Comparison of ENCODE assay signal across 17 cellular contexts in genomic region chr17:80308672-80309517, GRCh38. TPM values are rescaled to one million over a fixed set of nuclear protein-coding genes. Genes with fewer than 3 reads are reported as not detected.
DNase-seq lines count a peak whose midpoint lies in the region; ATAC-seq and TF ChIP-seq lines count a peak whose summit lies in the region.
"Had no signal": no experiment of that assay in that cellular context is flagged by ENCODE, and none has a peak within 500 bp of the region (broad histone marks: within the 10 kb centered on the region; RNA-seq: fewer than 3 reads in every experiment).

No MANE protein-coding gene starts in this region.

- H3K27me3 Mint-ChIP-seq in T-helper 2 cell treated with Interferon-gamma antibody and Interleukin-4, amounts not matched to agents 5 μg/mL and 100 μg/mL, for 36 hours (ENCODE audit: low read depth): no peaks in the 10 kb centered on the region
- H3K27me3 Mint-ChIP-seq in central memory CD8-positive, alpha-beta T cell: no peaks in the 10 kb centered on the region

- H3K36me3 Mint-ChIP-seq in T-helper 2 cell treated with Interferon-gamma antibody and Interleukin-4, amounts not matched to agents 5 μg/mL and 100 μg/mL, for 36 hours (ENCODE audit: low read depth): peaks cover 79% of the 10 kb centered on the region
- H3K36me3 Mint-ChIP-seq in central memory CD8-positive, alpha-beta T cell (ENCODE audit: insufficient read depth): peaks cover 82% of the 10 kb centered on the region

- CTCF ChIA-PET in RWPE1 (lab: Yijun Ruan, JAX): interaction anchor here (0.6 to 1.1 kb wide), 2 partner anchors 14 to 57 kb away, joined by 3 to 4 read pairs; no protein-coding TSS in a partner anchor

- H3K27ac ChIP-seq in RWPE1 (0 out of 2 replicates have a peak overlapping the region, but pooled peaks have one; percentile 6), uterus (peak overlapping the region in 1 of 2 donors; percentile 11)
- H3K27ac ChIP-seq: epithelial cell of prostate, skin epidermis had no signal

- H3K9me3 ChIP-seq in uterus: peaks cover 0 to 4% of the 10 kb centered on the region in 2 donors

- no peak overlapping the region for H3K4me3 ChIP-seq in uterus
- H3K4me3 ChIP-seq: skin epidermis had no signal

- no peak overlapping the region for H3K4me3 Mint-ChIP-seq in T-helper 2 cell treated with Interferon-gamma antibody and Interleukin-4, amounts not matched to agents 5 μg/mL and 100 μg/mL, for 36 hours
- no peak overlapping the region for H3K4me3 Mint-ChIP-seq in central memory CD8-positive, alpha-beta T cell

- DNase-seq in T-helper 2 cell treated with Interferon-gamma antibody and Interleukin-4, amounts not matched to agents 5 μg/mL and 100 μg/mL, for 36 hours (ENCODE audit: low spot score): no peak
- DNase-seq in T-helper 2 cell (no peak), RWPE1 (ENCODE audit: low spot score) (no peak), posterior vena cava (ENCODE audit: low spot score) (peak; percentile 71), hippocampal formation (lab: John Stamatoyannopoulos, UW) (no peak), uterus (no peak)
- no peak for DNase-seq in central memory CD8-positive, alpha-beta T cell (ENCODE audit: low spot score in 2 of 2)
- DNase-seq: 8988T; activated CD4-positive, alpha-beta T cell treated with anti-CD3 and anti-CD28 coated beads for 48 hours; C1 segment of cervical spinal cord; cerebellar nuclear complex; DMS79 treated with DMSO at 0.1 percent for 48 hours; MM.1S; NCI-H748 treated with DMSO at 0.1 percent for 48 hours had no signal

- TF ChIP-seq CTCF in RWPE1 (conservative IDR thresholded peaks at IDR 0.05; ENCODE audit: low read depth) (no peak), uterus (IDR thresholded peaks at IDR 0.05) (no peak)

- TF ChIP-seq POLR2A in uterus (IDR thresholded peaks at IDR 0.05): no peak

- no peaks in the 10 kb centered on the region for H3K27me3 ChIP-seq in uterus

- peaks cover 3% of the 10 kb centered on the region for H3K9me3 Mint-ChIP-seq in T-helper 2 cell treated with Interferon-gamma antibody and Interleukin-4, amounts not matched to agents 5 μg/mL and 100 μg/mL, for 36 hours
- H3K9me3 Mint-ChIP-seq in central memory CD8-positive, alpha-beta T cell: peaks cover 6% of the 10 kb centered on the region

- H3K4me1 ChIP-seq in uterus: no peaks in the 10 kb centered on the region

- H3K4me1 Mint-ChIP-seq in T-helper 2 cell treated with Interferon-gamma antibody and Interleukin-4, amounts not matched to agents 5 μg/mL and 100 μg/mL, for 36 hours (ENCODE audit: low read depth): no peaks in the 10 kb centered on the region
- peaks cover 6% of the 10 kb centered on the region for H3K4me1 Mint-ChIP-seq in central memory CD8-positive, alpha-beta T cell

- intact Hi-C loops in posterior vena cava (cut with DNase I): no loop called here
- intact Hi-C loops in uterus (cut with DNase I; ENCODE audit: low total_unique reads): no loop called here

- POLR2A ChIA-PET in RWPE1 (lab: Yijun Ruan, JAX; ENCODE audit: low non-redundant PET): no interaction called here

- H3K36me3 ChIP-seq in uterus: no peaks in the 10 kb centered on the region

- peak overlapping the region; percentile 11 for H3K27ac Mint-ChIP-seq in T-helper 2 cell treated with Interferon-gamma antibody and Interleukin-4, amounts not matched to agents 5 μg/mL and 100 μg/mL, for 36 hours
- peak overlapping the region; percentile 41 for H3K27ac Mint-ChIP-seq in central memory CD8-positive, alpha-beta T cell (ENCODE audit: low read depth)

- no peak for ATAC-seq in central memory CD8-positive, alpha-beta T cell (replicated peaks; ENCODE audit: extremely low read depth, poor library complexity, severe bottlenecking)
- no peak for ATAC-seq in GM19463 (IDR thresholded peaks at IDR 0.05; ENCODE audit: unreplicated experiment)

RNA-seq across cellular contexts. Expression of gene RNF213, which starts 48.2 kb away (rescaled TPM):
- total RNA-seq in posterior vena cava: 10 to 100 TPM; 98.8 to 99.3 TPM
- 100 to 1,000 TPM in 3 of 4 donors, 10 to 100 TPM in 1; 90.5 to 186 (median 142) TPM for total RNA-seq in uterus
